ENCODE assay signal across 8 cellular contexts in genomic region chr3:24185738-24186384, GRCh38.
A peak's percentile ranks its signal among the peaks of the same experiment; 100 is the strongest.
DNase-seq lines count a peak whose midpoint lies in the region; ATAC-seq and TF ChIP-seq lines count a peak whose summit lies in the region.

No MANE protein-coding gene starts in this region.

- no peak for TF ChIP-seq EP300 in sigmoid colon (IDR thresholded peaks at IDR 0.05)

- H3K4me1 ChIP-seq in adipocyte (ENCODE audit: control insufficient read depth, insufficient read depth, low read length): no peaks in the 10 kb centered on the region
- H3K4me1 ChIP-seq in right cardiac atrium (ENCODE audit: control insufficient read depth, insufficient read depth, low read length): peaks cover 2% of the 10 kb centered on the region
- peaks cover 0 to 17% (median 4%) of the 10 kb centered on the region in 4 donors for H3K4me1 ChIP-seq in sigmoid colon

- H3K4me3 ChIP-seq in adipocyte (ENCODE audit: low read length) (no peak overlapping the region), right cardiac atrium (ENCODE audit: low read length) (no peak overlapping the region), sigmoid colon (no peak overlapping the region), lower leg skin (ENCODE audit: low read depth, poor library complexity, severe bottlenecking) (no peak overlapping the region)

- H3K9me3 ChIP-seq in adipocyte (ENCODE audit: control insufficient read depth, low read length) (no peaks in the 10 kb centered on the region), right cardiac atrium (ENCODE audit: control insufficient read depth, low read length) (no peaks in the 10 kb centered on the region), sigmoid colon (no peaks in the 10 kb centered on the region)

- H3K36me3 ChIP-seq in adipocyte (ENCODE audit: control insufficient read depth, insufficient read depth, low read length, severe bottlenecking) (no peaks in the 10 kb centered on the region), sigmoid colon (no peaks in the 10 kb centered on the region)

- 31% methylated on average over 5 of the region's 5 CpGs for whole genome bisulfite sequencing in right cardiac atrium
- WGBS in sigmoid colon, 2 donors: 38 to 42% methylated on average over 5 of the region's 5 CpGs
- 46 to 49% methylated on average over 5 of the region's 5 CpGs for WGBS in lower leg skin, 2 donors

- H3K27ac ChIP-seq in right cardiac atrium (ENCODE audit: low read length) (no peak overlapping the region), sigmoid colon (no peak overlapping the region)

- DNase-seq in CMK (ENCODE audit: low read depth) (peak; percentile 72), NCI-H446 (lab: John Stamatoyannopoulos, UW) (peak; percentile 31 to 57), adipocyte (ENCODE audit: low read depth) (peak; percentile 68), right cardiac atrium (peak; percentile 34 to 56 (median 46)), sigmoid colon (no peak), lower leg skin (ENCODE audit: low spot score in 2 of 2) (no peak)

- peak overlapping the region; percentile 2 for H3K9ac ChIP-seq in adipocyte (ENCODE audit: low read length)

- no peak for TF ChIP-seq POLR2A in sigmoid colon (IDR thresholded peaks at IDR 0.05)
- no peak for TF ChIP-seq POLR2A in lower leg skin (IDR thresholded peaks at IDR 0.05)

- intact Hi-C loops in right cardiac atrium (cut with DNase I) (loop anchor here in 2 of 4 donors (5.0 to 10.0 kb wide), 2 partner anchors 51 to 59 kb away; no protein-coding TSS in a partner anchor), sigmoid colon (cut with DNase I) (loop anchor here (10.0 kb wide), 1 partner anchor 499 kb away; no protein-coding TSS in a partner anchor), lower leg skin (cut with DNase I; ENCODE audit: low total_unique reads) (no loop called here)

- TF ChIP-seq CTCF in sigmoid colon (IDR thresholded peaks at IDR 0.05) (peak in 3 of 4 experiments; percentile 30 to 63 (median 56)), lower leg skin (IDR thresholded peaks at IDR 0.05) (no peak)

- H3K27me3 ChIP-seq in adipocyte (replicated peaks; ENCODE audit: control insufficient read depth, insufficient read depth, low read length) (no peaks in the 10 kb centered on the region), right cardiac atrium (ENCODE audit: control insufficient read depth, insufficient read depth) (no peaks in the 10 kb centered on the region), sigmoid colon (no peaks in the 10 kb centered on the region)

- ATAC-seq in GM18868 (IDR thresholded peaks at IDR 0.05; ENCODE audit: unreplicated experiment): peak; percentile 95
- ATAC-seq in HG03064 (IDR thresholded peaks at IDR 0.05; ENCODE audit: low read depth, unreplicated experiment): peak; percentile 82
- peak; percentile 68 to 83 for ATAC-seq in right cardiac atrium

Comparison
In these comparisons a context has a peak if more than half of its experiments do, and no peak if none do; other contexts are left out.
1. DNase-seq: peak in CMK (single experiment), NCI-H446 (2 of 2), adipocyte (single experiment) and right cardiac atrium (3 of 3); none in sigmoid colon (single experiment) and lower leg skin (0 of 2).
2. CTCF ChIP-seq: peak in sigmoid colon (3 of 4); none in lower leg skin (0 of 3).
3. Peak in every context shown above with its lines, with median percentiles within 50 percentile points of each other: ATAC-seq.